Comparison of ENCODE assay signal across 9 cellular contexts in the genomic region with DNA sequence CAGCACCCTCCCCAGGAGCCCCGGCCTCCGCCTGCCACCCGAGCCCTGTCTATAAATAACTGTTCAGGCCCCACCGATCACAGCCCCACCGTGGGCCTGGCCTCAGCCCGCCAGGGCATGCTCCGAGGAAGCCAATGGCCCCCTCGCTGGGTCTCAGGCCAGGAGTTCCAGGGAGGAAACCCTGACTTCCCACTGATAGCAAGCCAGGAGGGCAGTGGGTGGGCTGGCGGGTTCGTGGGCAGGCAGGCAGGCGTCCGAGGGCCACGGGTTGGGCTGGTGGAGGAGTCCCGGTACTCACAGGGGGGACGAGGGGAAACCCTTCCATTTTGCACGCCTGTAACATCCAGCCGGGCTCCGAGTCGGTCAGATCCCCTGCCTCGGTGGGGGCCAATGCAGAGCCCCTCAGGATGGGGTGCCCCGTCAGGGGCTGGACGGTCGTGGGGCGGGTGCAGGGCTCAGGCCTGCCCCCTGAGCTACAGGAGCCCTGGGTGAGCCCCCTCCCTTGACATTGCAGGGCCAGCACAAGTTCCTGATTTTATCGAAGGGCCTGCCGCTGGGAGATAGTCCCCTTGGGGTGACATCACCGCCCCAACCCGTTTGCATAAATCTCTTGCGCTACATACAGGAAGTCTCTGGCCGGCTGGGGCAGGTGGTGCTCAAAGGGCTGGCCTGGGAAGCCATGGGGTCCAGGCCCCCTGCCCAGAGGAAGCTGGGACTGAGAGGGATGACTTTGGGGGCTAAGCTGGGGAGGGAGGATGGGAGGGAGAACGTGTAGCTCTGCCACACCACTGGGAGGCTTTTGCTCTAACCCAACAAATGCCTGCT. TPM values are rescaled to one million over a fixed set of nuclear protein-coding genes. Genes with fewer than 3 reads are reported as not detected.
A peak's percentile ranks its signal among the peaks of the same experiment; 100 is the strongest.
DNase-seq lines count a peak whose midpoint lies in the region; TF ChIP-seq lines count a peak whose summit lies in the region.
"Had no signal": no experiment of that assay in that cellular context is flagged by ENCODE, and none has a peak within 500 bp of the region (broad histone marks: within the 10 kb centered on the region; RNA-seq: fewer than 3 reads in every experiment).

SPI1 (minus strand) TSS at position 537 of the 825 bp plus-strand sequence; CDS start at position 343, 194 bp downstream.

- H3K27ac ChIP-seq in cardiac muscle cell, result peak within 1 kb of the TSS; percentile 35

- H3K4me1 ChIP-seq in cardiac muscle cell (ENCODE audit: low read depth), result peaks cover 9% of the 10 kb centered on the region
- H3K4me1 ChIP-seq: body of pancreas had no signal

- H3K4me3 ChIP-seq in H7 (ENCODE audit: insufficient read depth, low read depth, low read length) (no peak within 1 kb of the TSS), cardiac muscle cell (no peak within 1 kb of the TSS)
- H3K4me3 ChIP-seq: body of pancreas had no signal

- DNase-seq in H7 (peak; percentile 74), MV-4-11 (lab: John Stamatoyannopoulos, UW) (peak; percentile 94), cardiac muscle cell (ENCODE audit: low read depth in 1 of 2, low spot score in 1 of 2) (peak in 1 of 2 donors; percentile 49), NCI-H1694 (lab: John Stamatoyannopoulos, UW) (no peak), AG08395 (ENCODE audit: low spot score) (no peak), NCI-H1436 treated with DMSO at 0.1 percent for 48 hours (lab: John Stamatoyannopoulos, UW) (no peak)

- peak; percentile 76 for TF ChIP-seq POLR2A in GM15510 (IDR thresholded peaks at IDR 0.05; ENCODE audit: borderline replicate concordance, extremely low read depth, insufficient read length)

- H3K4me1 Mint-ChIP-seq in stimulated activated naive CD8-positive, alpha-beta T cell treated with anti-CD3 and anti-CD28 coated beads, Interleukin-15, Interleukin-2, amounts not matched to agents 100 ng/mL and 50 ng/mL, for 24 hours (ENCODE audit: low read depth), result peaks cover 22% of the 10 kb centered on the region

- no peaks in the 10 kb centered on the region for H3K9me3 Mint-ChIP-seq in stimulated activated naive CD8-positive, alpha-beta T cell treated with anti-CD3 and anti-CD28 coated beads, Interleukin-15, Interleukin-2, amounts not matched to agents 100 ng/mL and 50 ng/mL, for 24 hours

- H3K4me3 Mint-ChIP-seq in stimulated activated naive CD8-positive, alpha-beta T cell treated with anti-CD3 and anti-CD28 coated beads, Interleukin-15, Interleukin-2, amounts not matched to agents 100 ng/mL and 50 ng/mL, for 24 hours, result peak within 1 kb of the TSS; percentile 44

- H3K9me3 ChIP-seq in cardiac muscle cell (ENCODE audit: low read depth), result no peaks in the 10 kb centered on the region
- H3K9me3 ChIP-seq: body of pancreas had no signal

- no peaks in the 10 kb centered on the region for H3K36me3 Mint-ChIP-seq in stimulated activated naive CD8-positive, alpha-beta T cell treated with anti-CD3 and anti-CD28 coated beads, Interleukin-15, Interleukin-2, amounts not matched to agents 100 ng/mL and 50 ng/mL, for 24 hours (ENCODE audit: low read depth)

- peak within 1 kb of the TSS; percentile 69 for H3K27ac Mint-ChIP-seq in stimulated activated naive CD8-positive, alpha-beta T cell treated with anti-CD3 and anti-CD28 coated beads, Interleukin-15, Interleukin-2, amounts not matched to agents 100 ng/mL and 50 ng/mL, for 24 hours

- H3K27me3 ChIP-seq in H7 (ENCODE audit: control insufficient read depth, insufficient read depth, low read length), result no peaks in the 10 kb centered on the region
- no peaks in the 10 kb centered on the region for H3K27me3 ChIP-seq in cardiac muscle cell
- H3K27me3 ChIP-seq: body of pancreas had no signal

- H3K36me3 ChIP-seq in H7 (replicated peaks; ENCODE audit: control insufficient read depth, insufficient read depth, low read length) (no peaks in the 10 kb centered on the region), cardiac muscle cell (no peaks in the 10 kb centered on the region)

- H3K27me3 Mint-ChIP-seq in stimulated activated naive CD8-positive, alpha-beta T cell treated with anti-CD3 and anti-CD28 coated beads, Interleukin-15, Interleukin-2, amounts not matched to agents 100 ng/mL and 50 ng/mL, for 24 hours, result no peaks in the 10 kb centered on the region

- no peak for TF ChIP-seq CTCF in cardiac muscle cell (IDR thresholded peaks at IDR 0.05; ENCODE audit: low read depth, low read length)

RNA-seq across cellular contexts. Expression of gene SPI1, which starts in this region (rescaled TPM):
- total RNA-seq in H7 (2014; rRNA removed; shearing (Covaris generic)), result 0.42 and 0.81 TPM in 2 replicates
- not detected in 2 replicates for total RNA-seq in cardiac muscle cell
- 0.56 and 1.3 TPM in 2 replicates for polyA plus RNA-seq in cardiac muscle cell

Comparison
In these comparisons a context has a peak if more than half of its experiments do, and no peak if none do; other contexts are left out.
1. Peak in DNase-seq in H7; RNA of the gene not detected or under 1 TPM.